ENCODE assay signal across 11 cellular contexts in the genomic region with DNA sequence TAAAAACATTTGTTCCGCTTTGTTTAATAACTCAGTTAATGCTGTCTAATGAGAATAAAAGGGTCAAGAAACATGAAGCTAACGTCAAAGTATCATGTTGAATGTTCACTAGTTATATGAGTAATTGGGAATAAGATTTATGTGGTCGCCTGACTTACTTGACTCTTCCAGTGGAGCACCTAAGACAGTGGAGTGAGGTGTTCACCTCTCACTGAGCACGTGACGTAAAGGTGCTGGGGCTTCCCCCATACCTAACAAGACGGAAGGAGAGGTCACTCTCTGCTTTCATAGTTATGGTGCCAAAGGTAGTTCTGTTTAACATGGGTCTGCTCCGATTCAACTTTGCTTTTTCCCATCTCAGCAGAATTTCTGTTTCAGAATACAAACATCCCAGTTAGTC. TPM values are rescaled to one million over a fixed set of nuclear protein-coding genes. Genes with fewer than 3 reads are reported as not detected.
DNase-seq lines count a peak whose midpoint lies in the region; ATAC-seq and TF ChIP-seq lines count a peak whose summit lies in the region.
"Had no signal": no experiment of that assay in that cellular context is flagged by ENCODE, and none has a peak within 500 bp of the region (broad histone marks: within the 10 kb centered on the region; RNA-seq: fewer than 3 reads in every experiment).

No MANE protein-coding gene starts in this region.

- no peaks in the 10 kb centered on the region for H3K9me3 ChIP-seq in mammary epithelial cell (replicated peaks; ENCODE audit: insufficient read depth, low read length)
- H3K9me3 ChIP-seq in breast epithelium = no peaks in the 10 kb centered on the region

- in situ Hi-C loops in mammary epithelial cell (cut with MboI; ENCODE audit: low sequenced_read_pairs in 2 of 2) = loop anchor here (5.0 to 10.0 kb wide), 2 partner anchors 82 to 94 kb away; no protein-coding TSS in a partner anchor

- H3K27ac ChIP-seq in mammary epithelial cell (ENCODE audit: insufficient read depth, low read depth, low read length) = no peak overlapping the region
- no peak overlapping the region for H3K27ac ChIP-seq in breast epithelium
- no peak overlapping the region for H3K27ac ChIP-seq in dorsolateral prefrontal cortex

- H3K9ac ChIP-seq in mammary epithelial cell (ENCODE audit: insufficient read depth, low read length) = no peak overlapping the region

- 94% methylated on average over 7 of the region's 7 CpGs for WGBS in mammary epithelial cell (ENCODE audit: low coverage, missing lambda C conversion rate)

- H3K4me3 ChIP-seq in mammary epithelial cell (replicated peaks in 1 of 3; ENCODE audit: insufficient read depth in 1 of 3, low read depth in 2 of 3, low read length in 3 of 3) (no peak overlapping the region), breast epithelium (no peak overlapping the region), dorsolateral prefrontal cortex (peak overlapping the region in 10 of 59 donors; percentile 2 to 70 (median 36))

- no peaks in the 10 kb centered on the region for H3K27me3 ChIP-seq in mammary epithelial cell (ENCODE audit: insufficient read depth, low read length)
- no peaks in the 10 kb centered on the region for H3K27me3 ChIP-seq in breast epithelium
- H3K27me3 ChIP-seq in dorsolateral prefrontal cortex = no peaks in the 10 kb centered on the region

- H3K4me2 ChIP-seq in mammary epithelial cell (ENCODE audit: insufficient read depth, low read depth, low read length) = peak overlapping the region; percentile 1

- H3K36me3 Mint-ChIP-seq in type B pancreatic cell = no peaks in the 10 kb centered on the region

- H3K27me3 Mint-ChIP-seq in type B pancreatic cell = peaks cover 15% of the 10 kb centered on the region
- H3K27me3 Mint-ChIP-seq: central memory CD8-positive, alpha-beta T cell had no signal

- peak overlapping the region; percentile 17 for H3K4me3 Mint-ChIP-seq in type B pancreatic cell

- H3K27ac Mint-ChIP-seq in type B pancreatic cell = no peak overlapping the region

- ATAC-seq in HG02884 (IDR thresholded peaks at IDR 0.05; ENCODE audit: unreplicated experiment) (peak; percentile 60), omental fat pad (ENCODE audit: low FRiP score) (no peak)

- TF ChIP-seq POLR2A in breast epithelium (IDR thresholded peaks at IDR 0.05) (no peak), Raji (IDR thresholded peaks at IDR 0.05; ENCODE audit: insufficient read depth, low read depth, low read length) (peak; percentile 51)

- intact Hi-C loops in mammary epithelial cell (cut with micrococcal nuclease) (loop anchor here (5.0 kb wide), 3 partner anchors 59 to 464 kb away; a partner anchor contains a TSS), breast epithelium (cut with DNase I; ENCODE audit: low total_unique reads) (no loop called here), dorsolateral prefrontal cortex (cut with DNase I) (loop anchor here (5.0 kb wide), 3 partner anchors 89 to 314 kb away; a partner anchor contains a TSS)

- no peaks in the 10 kb centered on the region for H3K9me3 Mint-ChIP-seq in type B pancreatic cell
- H3K9me3 Mint-ChIP-seq: central memory CD8-positive, alpha-beta T cell had no signal

- dilution Hi-C loops in mammary epithelial cell (cut with HindIII; ENCODE audit: low sequenced_read_pairs) = no loop called here

- BruUV-seq in mammary epithelial cell (replicated peaks; lab: Mats Ljungman, UMichigan) = no TSS peak

- CTCF ChIA-PET in mammary epithelial cell (lab: Charles Lee; ENCODE audit: low non-redundant PET) = interaction anchor here (0.6 kb wide), 1 partner anchor 78 kb away, joined by 6 read pairs; no protein-coding TSS in a partner anchor

- H2AFZ ChIP-seq in mammary epithelial cell (ENCODE audit: low read depth, low read length) = no peak overlapping the region

- H3K4me1 ChIP-seq in mammary epithelial cell (ENCODE audit: insufficient read depth, low read length) (peaks cover 15% of the 10 kb centered on the region), breast epithelium (no peaks in the 10 kb centered on the region)

- no peaks in the 10 kb centered on the region for H3K36me3 ChIP-seq in mammary epithelial cell (ENCODE audit: insufficient read depth, low read length)
- no peaks in the 10 kb centered on the region for H3K36me3 ChIP-seq in breast epithelium

- H3K79me2 ChIP-seq in mammary epithelial cell (ENCODE audit: insufficient read depth, low read length) = no peaks in the 10 kb centered on the region

- H3K4me1 Mint-ChIP-seq in type B pancreatic cell (ENCODE audit: unreplicated experiment) = peaks cover 4% of the 10 kb centered on the region

- TF ChIP-seq CTCF in mammary epithelial cell (conservative IDR thresholded peaks at IDR 0.05 in 1 of 2, IDR thresholded peaks at IDR 0.05 in 1 of 2; ENCODE audit: extremely low read depth in 1 of 2, insufficient read depth in 1 of 2, low read depth in 1 of 2, low read length in 2 of 2) = no peak
- no peak for TF ChIP-seq CTCF in breast epithelium (IDR thresholded peaks at IDR 0.05)
- TF ChIP-seq CTCF in type B pancreatic cell (conservative IDR thresholded peaks at IDR 0.05) = no peak
- TF ChIP-seq CTCF in omental fat pad (IDR thresholded peaks at IDR 0.05) = no peak
- TF ChIP-seq CTCF in dorsolateral prefrontal cortex (IDR thresholded peaks at IDR 0.05 in 54 of 56, conservative IDR thresholded peaks at IDR 0.05 in 2 of 56; ENCODE audit: low read depth in 1 of 56, partially characterized antibody in 56 of 56) = no peak

- DNase-seq in mammary epithelial cell (peak; percentile 50), breast epithelium (ENCODE audit: low spot score in 2 of 2) (no peak), type B pancreatic cell (ENCODE audit: extremely low spot score, unreplicated experiment) (no peak), omental fat pad (ENCODE audit: low spot score) (no peak), GF-D8 (lab: John Stamatoyannopoulos, UW) (no peak), dorsolateral prefrontal cortex (no peak)

- H4K20me1 ChIP-seq in mammary epithelial cell (ENCODE audit: insufficient read depth, low read length) = no peaks in the 10 kb centered on the region

RNA-seq across cellular contexts. Expression of a gene that starts 0.7 kb away (rescaled TPM):
- total RNA-seq in mammary epithelial cell (10 to 100 TPM in 1 of 2 donors, 1 to 10 TPM in 1; 3.6 to 15.3 TPM), breast epithelium (1 to 10 TPM; 1.1 to 4.3 (median 1.9) TPM), type B pancreatic cell (ENCODE audit: low replicate concordance) (0.17 and 1.1 TPM in 2 replicates), omental fat pad (1 to 10 TPM; 1.3 to 4.4 (median 2.5) TPM), dorsolateral prefrontal cortex (1 to 10 TPM in 91 of 120 experiments, under 1 TPM in 26, not detected in 3; 0.11 to 5.5 (median 1.6) TPM)
- polyA plus RNA-seq in mammary epithelial cell = 3.1 TPM
- not detected for polyA minus RNA-seq in mammary epithelial cell
- total RNA-seq: lung microvascular endothelial cell had no signal
- polyA plus RNA-seq: BJ had no signal

RNA-seq across cellular contexts. Expression of a gene that starts 13.3 kb away (rescaled TPM):
- total RNA-seq in mammary epithelial cell = 10 to 100 TPM; 89.9 to 95.8 TPM
- polyA plus RNA-seq in mammary epithelial cell = 98.6 TPM
- 35.5 TPM for polyA minus RNA-seq in mammary epithelial cell
- 10 to 100 TPM; 43.2 to 48.0 (median 44.2) TPM for total RNA-seq in breast epithelium
- 79.9 and 84.0 TPM in 2 replicates for total RNA-seq in type B pancreatic cell (ENCODE audit: low replicate concordance)
- total RNA-seq in omental fat pad = 10 to 100 TPM; 28.5 to 61.6 (median 47.0) TPM
- 10 to 100 TPM; 31.3 to 78.1 (median 59.0) TPM for total RNA-seq in dorsolateral prefrontal cortex
